In the genomic region with DNA sequence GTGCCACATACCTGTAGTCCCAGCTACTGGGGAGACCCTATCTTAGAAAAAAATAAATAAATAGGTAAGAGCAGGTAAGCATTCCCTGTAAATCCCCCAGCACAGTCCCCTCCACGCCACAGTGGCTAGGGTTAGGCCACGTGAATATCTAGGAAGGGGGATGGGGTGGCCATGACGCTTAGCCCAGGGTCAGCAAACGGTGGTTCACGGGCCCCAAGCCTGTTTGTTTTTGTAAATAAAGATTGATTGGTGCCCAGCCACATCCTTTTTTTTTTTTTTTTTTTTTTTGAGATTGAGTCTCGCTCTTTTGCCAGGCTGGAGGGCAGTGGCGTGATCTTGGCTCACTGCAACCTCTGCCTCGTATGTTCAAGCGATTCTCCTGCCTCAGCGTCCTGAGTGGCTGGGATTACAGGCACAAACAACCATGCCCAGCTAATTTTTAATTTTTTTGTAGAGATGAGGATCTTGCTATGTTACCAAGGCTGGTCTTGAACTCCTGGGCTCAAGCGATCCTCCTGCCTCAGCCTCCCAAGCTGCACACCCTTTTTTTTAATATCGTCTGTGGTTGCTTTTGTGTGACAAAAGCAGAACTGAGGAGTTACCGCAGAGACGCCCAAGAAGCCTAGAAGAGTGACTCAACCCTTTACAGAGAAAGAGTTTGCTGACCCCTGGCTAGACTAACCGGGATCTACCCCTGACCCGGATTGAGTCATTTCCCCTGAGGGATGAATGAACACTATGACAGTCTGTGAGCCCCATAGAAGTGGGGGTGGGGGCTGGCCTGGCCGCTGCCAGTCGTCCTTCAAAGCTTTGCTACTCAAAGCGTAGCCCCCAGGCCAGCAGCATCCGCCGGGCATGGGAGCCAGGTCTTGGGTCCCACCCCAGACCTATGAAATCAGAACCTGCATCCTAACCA, we compare ENCODE assay signal across 8 cellular contexts.
A peak's percentile ranks its signal among the peaks of the same experiment; 100 is the strongest.
DNase-seq lines count a peak whose midpoint lies in the region; ATAC-seq, FAIRE-seq and TF ChIP-seq lines count a peak whose summit lies in the region.

No MANE protein-coding gene starts in this region.

- H3K9me3 Mint-ChIP-seq in effector memory CD8-positive, alpha-beta T cell = no peaks in the 10 kb centered on the region

- H3K27ac ChIP-seq in PC-9 = peak overlapping the region; percentile 95

- no peak overlapping the region; the same call in 1 of the 2 replicates for H3K4me3 ChIP-seq in PC-9

- H4K20me1 ChIP-seq in PC-9 (ENCODE audit: insufficient read depth) = no peaks in the 10 kb centered on the region

- no peaks in the 10 kb centered on the region for H3K36me3 ChIP-seq in PC-9 (ENCODE audit: low read depth)

- peaks cover 0 to 37% of the 10 kb centered on the region in 2 donors for H3K27me3 Mint-ChIP-seq in effector memory CD8-positive, alpha-beta T cell

- H3K79me2 ChIP-seq in PC-9 (ENCODE audit: low read depth) = no peaks in the 10 kb centered on the region

- H3K4me1 ChIP-seq in PC-9 (replicated peaks; ENCODE audit: insufficient read depth) = peaks cover 88% of the 10 kb centered on the region

- intact Hi-C loops in PC-9 (cut with micrococcal nuclease; ENCODE audit: unreplicated experiment) = loop anchor here (1.0 to 10.0 kb wide), 5 partner anchors 36 to 166 kb away; no protein-coding TSS in a partner anchor

- no peaks in the 10 kb centered on the region for H3K36me3 Mint-ChIP-seq in effector memory CD8-positive, alpha-beta T cell (ENCODE audit: insufficient read depth)

- no peak overlapping the region for H3K27ac Mint-ChIP-seq in effector memory CD8-positive, alpha-beta T cell

- FAIRE-seq in frontal cortex (lab: Jason Lieb, UNC) = no peak

- H3K4me2 ChIP-seq in PC-9 = peak overlapping the region; percentile 75

- CTCF ChIA-PET in PC-9 (lab: Charles Lee) = interaction anchor here (0.6 to 0.7 kb wide), 2 partner anchors 644 to 1812 kb away, joined by 4 to 7 read pairs; no protein-coding TSS in a partner anchor

- ATAC-seq in GM18508 (IDR thresholded peaks at IDR 0.05; ENCODE audit: insufficient read depth, unreplicated experiment) = peak; percentile 64
- ATAC-seq in effector memory CD8-positive, alpha-beta T cell (replicated peaks) = peak; percentile 68
- ATAC-seq in HG03378 (IDR thresholded peaks at IDR 0.05; ENCODE audit: unreplicated experiment) = no peak

- peak; percentile 38 for TF ChIP-seq CTCF in PC-9 (conservative IDR thresholded peaks at IDR 0.05)

- H3K27me3 ChIP-seq in PC-9 (ENCODE audit: insufficient read depth, low read depth) = no peaks in the 10 kb centered on the region

- no peaks in the 10 kb centered on the region for H3K9me3 ChIP-seq in PC-9 (ENCODE audit: insufficient read depth, low read depth)

- H3K4me3 Mint-ChIP-seq in effector memory CD8-positive, alpha-beta T cell = no peak overlapping the region

- peak overlapping the region; percentile 41; the same call in 1 of the 2 replicates for H2AFZ ChIP-seq in PC-9

- H3K9me2 ChIP-seq in PC-9 (ENCODE audit: insufficient read depth) = no peaks in the 10 kb centered on the region

- no TSS peak for BruUV-seq in PC-9 (replicated peaks; lab: Mats Ljungman, UMichigan)

- DNase-seq in A172 (ENCODE audit: low spot score) = peak; percentile 99
- peak; percentile 72 to 96 for DNase-seq in PC-9
- no peak for DNase-seq in effector memory CD8-positive, alpha-beta T cell
- peak; percentile 46 for DNase-seq in mucosa of gallbladder (ENCODE audit: low spot score)
- no peak for DNase-seq in frontal cortex (ENCODE audit: low spot score in 2 of 2)
- DNase-seq in NCI-H1436 treated with DMSO at 0.1 percent for 48 hours (lab: John Stamatoyannopoulos, UW) = no peak

- peaks cover 61% of the 10 kb centered on the region for H3F3A ChIP-seq in PC-9 (ENCODE audit: insufficient read depth, low read depth)

- POLR2A ChIA-PET in PC-9 (lab: Charles Lee; ENCODE audit: unreplicated experiment) = interaction anchor here (0.7 kb wide), 1 partner anchor 48 kb away, joined by 3 read pairs; no protein-coding TSS in a partner anchor

- H3K4me1 Mint-ChIP-seq in effector memory CD8-positive, alpha-beta T cell (ENCODE audit: low read depth in 2 of 2) = peaks cover 0 to 7% of the 10 kb centered on the region in 2 donors

Comparison
In these comparisons a context has a peak if more than half of its experiments do, and no peak if none do; other contexts are left out.
1. DNase-seq: peak in A172 (single experiment), PC-9 (2 of 2) and mucosa of gallbladder (single experiment); none in effector memory CD8-positive, alpha-beta T cell (0 of 3), frontal cortex (0 of 2) and NCI-H1436 treated with DMSO at 0.1 percent for 48 hours (single experiment).